ENCODE assay signal across 31 cellular contexts in the genomic region with DNA sequence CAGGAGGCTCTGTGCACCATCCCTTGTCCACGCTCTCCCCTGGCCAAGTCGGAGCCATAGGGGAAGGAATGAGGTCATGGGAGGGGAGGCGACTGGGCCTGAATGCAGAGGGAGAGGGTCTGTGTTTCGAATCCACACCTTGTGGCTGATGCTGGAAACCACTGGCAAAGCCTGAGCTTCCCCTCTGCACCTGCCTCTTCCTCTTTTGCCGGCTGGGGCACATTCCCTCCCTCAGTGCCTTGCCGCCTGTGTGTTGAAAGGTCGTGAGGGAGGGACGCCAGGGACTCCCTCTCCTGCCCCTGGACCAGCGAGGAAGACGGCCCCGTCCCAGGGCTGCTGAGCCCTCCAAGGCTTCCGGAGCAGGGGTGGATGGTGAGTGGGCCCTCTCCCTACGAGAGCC. TPM values are rescaled to one million over a fixed set of nuclear protein-coding genes. Genes with fewer than 3 reads are reported as not detected.
"Had no signal": no experiment of that assay in that cellular context is flagged by ENCODE, and none has a peak within 500 bp of the region (broad histone marks: within the 10 kb centered on the region; RNA-seq: fewer than 3 reads in every experiment).

No MANE protein-coding gene starts in this region.

- H3K27ac Mint-ChIP-seq: activated B cell treated with CpG ODN at 0.5 μM for 24 hours; activated CD8-positive, alpha-beta T cell treated with anti-CD3 and anti-CD28 coated beads for 36 hours; activated naive CD8-positive, alpha-beta T cell; activated T-helper 17 cell treated with anti-CD3 and anti-CD28 coated beads, Interleukin-2, amount 50 U/mL, for 72 hours; effector memory CD8-positive, alpha-beta T cell; T-helper 17 cell; T-helper 2 cell treated with Interferon-gamma antibody and Interleukin-4, amounts not matched to agents 5 μg/mL and 100 μg/mL, for 36 hours had no signal

- H3K4me1 Mint-ChIP-seq: activated B cell treated with CpG ODN at 0.5 μM for 24 hours; activated T-helper 17 cell treated with anti-CD3 and anti-CD28 coated beads, Interleukin-2, amount 50 U/mL, for 72 hours had no signal

- H3K4me1 ChIP-seq: foreskin keratinocyte, gastrocnemius medialis had no signal

- H3K27me3 Mint-ChIP-seq: activated naive CD8-positive, alpha-beta T cell had no signal

- H3K27ac ChIP-seq: esophagus muscularis mucosa, foreskin keratinocyte, gastrocnemius medialis, WERI-Rb-1 had no signal

- H3K9me3 ChIP-seq: esophagus muscularis mucosa, gastrocnemius medialis, heart left ventricle had no signal

- H3K27me3 ChIP-seq: foreskin keratinocyte had no signal

- ATAC-seq: activated CD4-positive, CD25-positive, alpha-beta regulatory T cell treated with anti-CD3 and anti-CD28 coated beads, Interleukin-2, amount 50 U/mL, for 24 hours; activated CD8-positive, alpha-beta T cell treated with anti-CD3 and anti-CD28 coated beads for 36 hours; activated T-helper 17 cell treated with anti-CD3 and anti-CD28 coated beads, Interleukin-2, amount 50 U/mL, for 72 hours; effector memory CD8-positive, alpha-beta T cell; foreskin keratinocyte; gastrocnemius medialis; T-helper 17 cell had no signal

- H3K36me3 Mint-ChIP-seq: activated naive CD8-positive, alpha-beta T cell had no signal

- H3K4me3 ChIP-seq: esophagus muscularis mucosa, gastrocnemius medialis, heart left ventricle had no signal

- H3K4me3 Mint-ChIP-seq: activated B cell treated with CpG ODN at 0.5 μM for 24 hours; activated CD8-positive, alpha-beta T cell treated with anti-CD3 and anti-CD28 coated beads for 36 hours; activated naive CD8-positive, alpha-beta T cell; activated T-cell treated with anti-CD3 and anti-CD28 coated beads, Interleukin-2, amount 50 U/mL, for 4 hours; activated T-helper 17 cell treated with anti-CD3 and anti-CD28 coated beads, Interleukin-2, amount 50 U/mL, for 72 hours; effector memory CD8-positive, alpha-beta T cell; T-helper 17 cell; T-helper 2 cell treated with Interferon-gamma antibody and Interleukin-4, amounts not matched to agents 5 μg/mL and 100 μg/mL, for 36 hours had no signal

- DNase-seq: activated B cell treated with CpG ODN at 0.5 μM for 24 hours; activated CD4-positive, alpha-beta T cell treated with anti-CD3 and anti-CD28 coated beads for 48 hours; activated CD4-positive, alpha-beta T cell treated with anti-CD3 and anti-CD28 coated beads, Interleukin-2, amount 50 U/mL, for 1 hour; activated CD4-positive, alpha-beta T cell treated with anti-CD3 and anti-CD28 coated beads, Interleukin-2, amount 50 U/mL, for 48 hours; activated CD8-positive, alpha-beta memory T cell treated with anti-CD3 and anti-CD28 coated beads for 24 hours; activated CD8-positive, alpha-beta T cell treated with anti-CD3 and anti-CD28 coated beads for 36 hours; activated effector memory CD4-positive, alpha-beta T cell treated with Interleukin-2 at 50 U/mL for 16 hours; activated gamma-delta T cell treated with Interleukin-2 at 50 U/mL for 16 hours; activated naive CD4-positive, alpha-beta T cell treated with anti-CD3 and anti-CD28 coated beads, Interleukin-2, amount 50 U/mL, for 16 hours; activated naive CD4-positive, alpha-beta T cell treated with Interleukin-2 at 50 U/mL for 16 hours; activated T-cell treated with anti-CD3 and anti-CD28 coated beads, Interleukin-2, amount 50 U/mL, for 4 hours; amniotic stem cell; anterior cingulate cortex; caudate nucleus; cortex of kidney; dermis blood vessel endothelial cell; effector CD4-positive, alpha-beta T cell; effector memory CD8-positive, alpha-beta T cell; erythroblast; foreskin keratinocyte; gastrocnemius medialis; glutamatergic neuron; heart left ventricle; T-helper 17 cell; T1000; WERI-Rb-1 had no signal

- H3K9me3 Mint-ChIP-seq: activated B cell treated with CpG ODN at 0.5 μM for 24 hours; activated CD8-positive, alpha-beta T cell treated with anti-CD3 and anti-CD28 coated beads for 36 hours; activated T-cell treated with anti-CD3 and anti-CD28 coated beads, Interleukin-2, amount 50 U/mL, for 4 hours; activated T-helper 17 cell treated with anti-CD3 and anti-CD28 coated beads, Interleukin-2, amount 50 U/mL, for 72 hours; effector memory CD8-positive, alpha-beta T cell; T-helper 2 cell treated with Interferon-gamma antibody and Interleukin-4, amounts not matched to agents 5 μg/mL and 100 μg/mL, for 36 hours had no signal

- H3K36me3 ChIP-seq: esophagus muscularis mucosa, gastrocnemius medialis, heart left ventricle, WERI-Rb-1 had no signal

RNA-seq across cellular contexts. Expression of a gene that starts 27.4 kb away (rescaled TPM):
- total RNA-seq: activated B cell treated with CpG ODN at 0.5 μM for 24 hours; activated T-helper 17 cell treated with anti-CD3 and anti-CD28 coated beads, Interleukin-2, amount 50 U/mL, for 72 hours; dermis blood vessel endothelial cell; T-helper 17 cell had no signal
